Comparison of ENCODE assay signal across 12 cellular contexts in the genomic region with DNA sequence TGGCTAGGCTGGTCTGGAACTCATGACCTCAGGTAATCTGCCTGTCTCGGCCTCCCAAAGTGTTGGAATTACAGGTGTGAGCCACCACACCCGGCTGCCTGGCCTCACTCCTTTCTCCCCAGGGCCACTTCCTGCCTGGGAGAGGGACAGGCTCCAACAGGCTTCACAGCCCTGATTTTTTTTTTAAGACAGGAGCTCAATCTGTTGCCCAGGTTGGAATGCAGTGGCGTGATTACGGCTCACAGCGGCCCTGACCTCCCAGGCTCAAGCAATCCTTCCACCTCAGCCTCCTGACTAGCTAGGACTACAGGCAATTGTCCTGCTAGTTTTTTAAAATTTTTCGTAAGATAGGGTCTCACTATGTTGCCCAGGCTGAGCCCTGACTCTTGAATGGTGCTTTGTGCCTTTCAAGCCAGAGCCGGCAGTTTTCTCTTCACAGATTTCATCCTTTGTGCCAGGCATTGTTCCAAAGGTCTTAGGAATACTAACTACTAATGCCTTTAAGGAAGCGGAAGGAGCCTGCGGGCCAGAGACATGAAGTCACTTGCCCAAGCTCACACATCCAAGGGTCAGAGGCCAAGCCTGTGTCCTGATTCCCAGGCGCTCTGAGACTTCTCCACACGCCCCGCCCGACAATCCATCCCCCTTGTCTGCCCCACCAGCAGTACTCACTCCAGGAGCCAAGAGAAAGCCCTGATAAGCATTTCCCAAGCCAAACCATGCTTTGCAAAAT. TPM values are rescaled to one million over a fixed set of nuclear protein-coding genes. Genes with fewer than 3 reads are reported as not detected.
A peak's percentile ranks its signal among the peaks of the same experiment; 100 is the strongest.
DNase-seq lines count a peak whose midpoint lies in the region; ATAC-seq and TF ChIP-seq lines count a peak whose summit lies in the region.
"Had no signal": no experiment of that assay in that cellular context is flagged by ENCODE, and none has a peak within 500 bp of the region (broad histone marks: within the 10 kb centered on the region; RNA-seq: fewer than 3 reads in every experiment).

No MANE protein-coding gene starts in this region.

- H3K36me3 ChIP-seq in ascending aorta (no peaks in the 10 kb centered on the region), gastroesophageal sphincter (no peaks in the 10 kb centered on the region), ovary (no peaks in the 10 kb centered on the region)

- TF ChIP-seq CTCF in ascending aorta (IDR thresholded peaks at IDR 0.05) (no peak), gastroesophageal sphincter (IDR thresholded peaks at IDR 0.05) (no peak), ovary (IDR thresholded peaks at IDR 0.05) (no peak)

- H3K9me3 ChIP-seq in ascending aorta (no peaks in the 10 kb centered on the region), gastroesophageal sphincter (no peaks in the 10 kb centered on the region), ovary (no peaks in the 10 kb centered on the region)

- ATAC-seq in gastroesophageal sphincter (peak; percentile 89), GM18498 (IDR thresholded peaks at IDR 0.05; ENCODE audit: unreplicated experiment) (no peak)

- TF ChIP-seq EP300 in gastroesophageal sphincter (IDR thresholded peaks at IDR 0.05) (no peak), ovary (IDR thresholded peaks at IDR 0.05) (no peak)

- H3K4me1 ChIP-seq in ascending aorta (peaks cover 6 to 21% of the 10 kb centered on the region in 2 donors), gastroesophageal sphincter (peaks cover 0 to 13% (median 0%) of the 10 kb centered on the region in 3 donors), ovary (ENCODE audit: insufficient read depth) (peaks cover 3% of the 10 kb centered on the region)

- 57 to 79% methylated on average over 4 to 6 of the region's 13 CpGs for WGBS in gastroesophageal sphincter (ENCODE audit: low coverage in 1 of 2), 2 donors
- 44 to 52% (median 46%) methylated on average over 13 of the region's 13 CpGs for WGBS in ovary, 3 donors

- H3K4me3 ChIP-seq in ascending aorta = no peak overlapping the region
- no peak overlapping the region for H3K4me3 ChIP-seq in gastroesophageal sphincter
- no peak overlapping the region for H3K4me3 ChIP-seq in ovary

- DNase-seq in AG20443 (ENCODE audit: low spot score) (peak; percentile 76), ascending aorta (ENCODE audit: low spot score in 2 of 2) (peak in 1 of 2 donors; percentile 92), ovary (peak; percentile 35 to 62 (median 39)), foreskin melanocyte (no peak), Ammon's horn (ENCODE audit: low spot score) (no peak), Kasumi-1 (lab: John Stamatoyannopoulos, UW) (no peak)
- DNase-seq: activated CD4-positive, alpha-beta T cell treated with anti-CD3 and anti-CD28 coated beads, Interleukin-2, amount 50 U/mL, for 4 hours; OCI-M1 had no signal

- H3K27ac ChIP-seq in ascending aorta = peak overlapping the region; percentile 69 to 76
- H3K27ac ChIP-seq in gastroesophageal sphincter = no peak overlapping the region
- H3K27ac ChIP-seq in ovary = no peak overlapping the region
- H3K27ac ChIP-seq: KMS-11 had no signal

- intact Hi-C loops in ascending aorta (cut with DNase I) (loop anchor here (1.0 kb wide), 1 partner anchor 43 kb away; no protein-coding TSS in a partner anchor), ovary (cut with DNase I) (loop anchor here in 3 of 4 donors (5.0 to 10.0 kb wide), 3 partner anchors 49 to 666 kb away; partner anchors contain the start of gene LRRC73 (in 1 of the 3))

- H3K27me3 ChIP-seq in ascending aorta (no peaks in the 10 kb centered on the region), gastroesophageal sphincter (no peaks in the 10 kb centered on the region), ovary (no peaks in the 10 kb centered on the region)

- TF ChIP-seq POLR2A in gastroesophageal sphincter (IDR thresholded peaks at IDR 0.05) (no peak), ovary (IDR thresholded peaks at IDR 0.05) (no peak)

RNA-seq across cellular contexts. Expression of gene CAPN11, which starts 19.2 kb away (rescaled TPM):
- 0.43 TPM for total RNA-seq in ascending aorta
- total RNA-seq in gastroesophageal sphincter = under 1 TPM in 3 of 4 donors, not detected in 1; 0.19 to 0.45 (median 0.27) TPM
- under 1 TPM in 3 of 7 donors, not detected in 4; 0.18 to 0.22 (median 0.20) TPM for total RNA-seq in ovary
- polyA plus RNA-seq in ovary = under 1 TPM; 0.17 to 0.38 TPM

RNA-seq across cellular contexts. Expression of gene MYMX, which starts 38.9 kb away (rescaled TPM):
- total RNA-seq in ascending aorta (13.9 TPM), gastroesophageal sphincter (1 to 10 TPM in 1 of 4 donors, not detected in 3; 1.4 TPM), ovary (under 1 TPM in 2 of 7 donors, not detected in 5; 0.43 to 0.50 TPM)
- polyA plus RNA-seq in ovary = under 1 TPM; 0.40 to 0.42 TPM
- total RNA-seq: mononuclear cell had no signal

RNA-seq across cellular contexts. Expression of gene SLC29A1, which starts 45.5 kb away (rescaled TPM):
- total RNA-seq in ascending aorta (224 TPM), gastroesophageal sphincter (100 to 1,000 TPM; 101 to 281 (median 134) TPM), ovary (10 to 100 TPM; 11.2 to 35.4 (median 30.2) TPM)
- polyA plus RNA-seq in ovary = 10 to 100 TPM; 24.8 to 54.0 TPM

RNA-seq across cellular contexts. Expression of gene TMEM63B, which starts 50.5 kb away (rescaled TPM):
- 9.6 TPM for total RNA-seq in ascending aorta
- 10 to 100 TPM; 11.3 to 32.0 (median 23.9) TPM for total RNA-seq in gastroesophageal sphincter
- 10 to 100 TPM in 6 of 7 donors, 1 to 10 TPM in 1; 7.5 to 20.6 (median 16.5) TPM for total RNA-seq in ovary
- polyA plus RNA-seq in ovary = 10 to 100 TPM; 11.7 to 25.7 TPM

RNA-seq across cellular contexts. Expression of gene MRPL14, which starts 50.6 kb away (rescaled TPM):
- 61.8 TPM for total RNA-seq in ascending aorta
- 10 to 100 TPM; 31.6 to 40.5 (median 35.8) TPM for total RNA-seq in gastroesophageal sphincter
- total RNA-seq in ovary = 10 to 100 TPM; 21.5 to 35.9 (median 24.9) TPM
- 10 to 100 TPM; 20.8 to 23.3 TPM for polyA plus RNA-seq in ovary

Comparison
In these comparisons a context has a peak if more than half of its experiments do, and no peak if none do; other contexts are left out.
1. DNase-seq: peak in AG20443 (single experiment) and ovary (5 of 5); none in foreskin melanocyte (single experiment), Ammon's horn (single experiment) and Kasumi-1 (0 of 2).
2. H3K27ac ChIP-seq: peak in ascending aorta (2 of 2); none in gastroesophageal sphincter (0 of 4) and ovary (0 of 2).